8 cellular contexts compared by ENCODE assay signal in genomic region chr2:118088051-118089014, GRCh38. TPM values are rescaled to one million over a fixed set of nuclear protein-coding genes. Genes with fewer than 3 reads are reported as not detected.
A peak's percentile ranks its signal among the peaks of the same experiment; 100 is the strongest.
DNase-seq lines count a peak whose midpoint lies in the region; ATAC-seq and TF ChIP-seq lines count a peak whose summit lies in the region.

INSIG2 (plus strand) TSS chr2:118088471; CDS start chr2:118096557, 8,086 bp downstream.

- H3K4me1 ChIP-seq in SK-N-SH (ENCODE audit: control insufficient read depth in 1 of 2, insufficient read depth in 2 of 2, low read depth in 1 of 2, low read length in 1 of 2): peaks cover 0 to 11% of the 10 kb centered on the region in 2 experiments; a peak in 2 of 4 replicates
- H3K4me1 ChIP-seq in osteoblast (ENCODE audit: insufficient read depth, low read length): peaks cover 13% of the 10 kb centered on the region
- peaks cover 7 to 41% of the 10 kb centered on the region in 2 donors for H3K4me1 ChIP-seq in thoracic aorta (ENCODE audit: control insufficient read depth in 1 of 2, low read depth in 2 of 2)

- 1% methylated on average over 53 of the region's 63 CpGs for WGBS in SK-N-SH (ENCODE audit: low lambda C conversion rate)

- peaks cover 4% of the 10 kb centered on the region; the same call in 1 of the 2 replicates for H4K20me1 ChIP-seq in SK-N-SH (ENCODE audit: insufficient read depth)
- peaks cover 2% of the 10 kb centered on the region for H4K20me1 ChIP-seq in osteoblast (ENCODE audit: insufficient read depth, low read length)

- peak in 1 of 2 experiments; percentile 17; a peak in 1 of 4 replicates for TF ChIP-seq EP300 in SK-N-SH (IDR thresholded peaks at IDR 0.05; ENCODE audit: borderline replicate concordance in 1 of 2, low read depth in 1 of 2, low read length in 1 of 2)

- DNase-seq in GM10248 (ENCODE audit: extremely low spot score) (peak; percentile 93), NCI-H1048 (lab: John Stamatoyannopoulos, UW) (peak; percentile 93), SK-N-SH (peak; percentile 90), glomerular visceral epithelial cell (ENCODE audit: extremely low spot score) (peak; percentile 99), osteoblast (ENCODE audit: insufficient read length, low spot score, missing footprints) (peak; percentile 91), thoracic aorta (ENCODE audit: low spot score) (peak; percentile 79)
- peak; percentile 88 for DNase-seq in activated naive CD4-positive, alpha-beta T cell treated with anti-CD3 and anti-CD28 coated beads, Interleukin-2, amount 50 U/mL, for 16 hours

- no peaks in the 10 kb centered on the region for H3K36me3 ChIP-seq in SK-N-SH (replicated peaks in 1 of 2; ENCODE audit: control insufficient read depth in 1 of 2, insufficient read depth in 2 of 2, low read length in 1 of 2)
- H3K36me3 ChIP-seq in osteoblast (ENCODE audit: insufficient read depth, low read length): no peaks in the 10 kb centered on the region
- no peaks in the 10 kb centered on the region for H3K36me3 ChIP-seq in thoracic aorta

- TF ChIP-seq CTCF in GM10248 (IDR thresholded peaks at IDR 0.05; ENCODE audit: control extremely low read depth, extremely low read depth, low read depth, missing control alignments) (no peak), SK-N-SH (IDR thresholded peaks at IDR 0.05) (no peak), osteoblast (IDR thresholded peaks at IDR 0.05; ENCODE audit: extremely low read depth, low read depth, low read length) (no peak), thoracic aorta (IDR thresholded peaks at IDR 0.05) (no peak)

- POLR2A ChIA-PET in GM10248 (lab: Yijun Ruan, JAX) (interaction anchor here (0.6 to 1.4 kb wide), 4 partner anchors 18 to 320 kb away, joined by 3 to 5 read pairs (median 5); partner anchors contain the start of gene CCDC93), SK-N-SH (lab: Yijun Ruan, JAX) (interaction anchor here (0.6 to 1.0 kb wide), 3 partner anchors 10 to 592 kb away, joined by 3 to 4 read pairs (median 3); no protein-coding TSS in a partner anchor)

- no peak for TF ChIP-seq RAD21 in SK-N-SH (IDR thresholded peaks at IDR 0.05; ENCODE audit: low read length)

- H3F3A ChIP-seq in SK-N-SH (replicated peaks; ENCODE audit: insufficient read depth): no peaks in the 10 kb centered on the region

- ATAC-seq in HG02571 (IDR thresholded peaks at IDR 0.05; ENCODE audit: unreplicated experiment): peak; percentile 96
- ATAC-seq in thoracic aorta (ENCODE audit: insufficient number of reproducible peaks, low FRiP score, low read depth): peak; percentile 81

- peaks cover 36% of the 10 kb centered on the region for H3K79me2 ChIP-seq in SK-N-SH (ENCODE audit: insufficient read depth)
- H3K79me2 ChIP-seq in osteoblast (ENCODE audit: insufficient read depth, low read length): peaks cover 44% of the 10 kb centered on the region

- peak within 1 kb of the TSS; percentile 16 to 87; a peak in 3 of 4 replicates for H3K27ac ChIP-seq in SK-N-SH (ENCODE audit: low read depth in 2 of 2, low read length in 1 of 2)
- H3K27ac ChIP-seq in osteoblast (ENCODE audit: low read depth, low read length): peak within 1 kb of the TSS; percentile 75
- H3K27ac ChIP-seq in thoracic aorta: peak within 1 kb of the TSS; percentile 57 to 67

- 0 out of 2 replicates have a peak, but pooled peaks cover 8% of the 10 kb centered on the region for H3K27me3 ChIP-seq in SK-N-SH (ENCODE audit: insufficient read depth)
- no peaks in the 10 kb centered on the region for H3K27me3 ChIP-seq in osteoblast (ENCODE audit: insufficient read depth, low read length)
- H3K27me3 ChIP-seq in thoracic aorta (replicated peaks; ENCODE audit: insufficient read depth): no peaks in the 10 kb centered on the region

- H3K4me3 ChIP-seq in SK-N-SH (ENCODE audit: low read depth in 2 of 2, low read length in 1 of 2) (peak within 1 kb of the TSS; percentile 95 to 99), osteoblast (ENCODE audit: insufficient read depth, low read length) (peak within 1 kb of the TSS; percentile 86), thoracic aorta (peak within 1 kb of the TSS; percentile 87)

- H3K9me3 ChIP-seq in SK-N-SH (no peaks in the 10 kb centered on the region), osteoblast (ENCODE audit: low read depth, low read length) (no peaks in the 10 kb centered on the region), thoracic aorta (no peaks in the 10 kb centered on the region)

- H2AFZ ChIP-seq in SK-N-SH (ENCODE audit: low read depth) (peak within 1 kb of the TSS; percentile 91), osteoblast (ENCODE audit: low read length) (peak within 1 kb of the TSS; percentile 84)

- H3K4me2 ChIP-seq in SK-N-SH (peak within 1 kb of the TSS; percentile 82), osteoblast (ENCODE audit: insufficient read depth, low read length) (peak within 1 kb of the TSS; percentile 95)

- no peaks in the 10 kb centered on the region for H3K9me2 ChIP-seq in SK-N-SH

- CTCF ChIA-PET in GM10248 (lab: Yijun Ruan, JAX) (interaction anchor here (0.7 to 2.0 kb wide), 11 partner anchors 10 to 275 kb away, joined by 3 to 8 read pairs (median 4); no protein-coding TSS in a partner anchor), SK-N-SH (lab: Yijun Ruan, JAX) (interaction anchor here (0.8 to 1.2 kb wide), 4 partner anchors 13 to 42 kb away, joined by 3 to 5 read pairs (median 3); no protein-coding TSS in a partner anchor)

- H3K9ac ChIP-seq in SK-N-SH: peak within 1 kb of the TSS; percentile 55

TF ChIP-seq in SK-N-SH, 30 proteins besides CTCF, POLR2A, EP300 and RAD21 (continues in another document):
- TF ChIP-seq IRF3 (IDR thresholded peaks at IDR 0.05; ENCODE audit: low read depth, low read length) (no peak), GABPA (IDR thresholded peaks at IDR 0.05; ENCODE audit: low read depth) (peak; percentile 97), MXI1 (IDR thresholded peaks at IDR 0.05; ENCODE audit: low read depth, low read length) (peak; percentile 90), RXRA (IDR thresholded peaks at IDR 0.05; ENCODE audit: borderline replicate concordance, low read depth) (no peak), FOXM1 (IDR thresholded peaks at IDR 0.05; ENCODE audit: low read depth) (no peak), POLR2AphosphoS5 (IDR thresholded peaks at IDR 0.05; ENCODE audit: low read depth, low read length) (peak; percentile 55; the same call in 1 of the 2 replicates), NFIC (IDR thresholded peaks at IDR 0.05; ENCODE audit: borderline replicate concordance) (no peak), RFX5 (IDR thresholded peaks at IDR 0.05; ENCODE audit: low read length) (no peak), SIN3A (IDR thresholded peaks at IDR 0.05; ENCODE audit: borderline replicate concordance, low read depth, low read length) (no peak; the same call in 1 of the 2 replicates), TEAD4 (IDR thresholded peaks at IDR 0.05; ENCODE audit: borderline replicate concordance, insufficient read depth) (no peak), GATA2 (CRISPR knock-in tag; IDR thresholded peaks at IDR 0.05) (no peak), CHD2 (IDR thresholded peaks at IDR 0.05; ENCODE audit: low read length, partially characterized antibody) (no peak), EZH2phosphoT487 (IDR thresholded peaks at IDR 0.05; ENCODE audit: borderline replicate concordance, low read depth) (no peak), TCF12 (IDR thresholded peaks at IDR 0.05) (no peak; the same call in 1 of the 2 replicates), FOXJ3 (CRISPR knock-in tag; IDR thresholded peaks at IDR 0.05) (peak; percentile 56; the same call in 1 of the 2 replicates), MEF2A (IDR thresholded peaks at IDR 0.05; ENCODE audit: borderline replicate concordance, low read depth) (no peak), NRF1 (IDR thresholded peaks at IDR 0.05; ENCODE audit: low read depth, low read length) (peak; percentile 88), USF1 (IDR thresholded peaks at IDR 0.05; ENCODE audit: borderline replicate concordance, low read depth) (no peak)

RNA-seq across cellular contexts. Expression of gene INSIG2, which starts in this region (rescaled TPM):
- polyA plus RNA-seq in SK-N-SH (2012; rRNA removed): 8.7 and 15.0 TPM in 2 replicates
- 15.7 and 18.1 TPM in 2 replicates for polyA plus RNA-seq in SK-N-SH (2012; cell fraction: cytosol; rRNA removed)
- polyA plus RNA-seq in SK-N-SH (2012; cell fraction: nucleus; rRNA removed): 5.5 and 11.7 TPM in 2 replicates
- total RNA-seq in osteoblast (20.6 and 22.1 TPM in 2 replicates), thoracic aorta (10 to 100 TPM; 25.0 to 25.3 TPM)

Comparison
In these comparisons a context has a peak if more than half of its experiments do, and no peak if none do; other contexts are left out.
1. Peak in every context shown above with its lines: DNase-seq, ATAC-seq, H3K4me3 ChIP-seq and H3K27ac ChIP-seq.